20 cellular contexts compared by ENCODE assay signal in genomic region chr15:66679043-66679656, GRCh38. TPM values are rescaled to one million over a fixed set of nuclear protein-coding genes. Genes with fewer than 3 reads are reported as not detected.
A peak's percentile ranks its signal among the peaks of the same experiment; 100 is the strongest.
DNase-seq lines count a peak whose midpoint lies in the region; ATAC-seq, FAIRE-seq and TF ChIP-seq lines count a peak whose summit lies in the region.
"Had no signal": no experiment of that assay in that cellular context is flagged by ENCODE, and none has a peak within 500 bp of the region (broad histone marks: within the 10 kb centered on the region; RNA-seq: fewer than 3 reads in every experiment).

No MANE protein-coding gene starts in this region.

- H3K27ac Mint-ChIP-seq in endodermal cell (peak overlapping the region; percentile 95), type B pancreatic cell (peak overlapping the region; percentile 66), natural killer cell (no peak overlapping the region)
- H3K27ac Mint-ChIP-seq: T-helper 17 cell had no signal

- peak overlapping the region; percentile 14 for H3K9ac ChIP-seq in endodermal cell (ENCODE audit: extremely low read depth, low read length, poor library complexity, severe bottlenecking)
- peak overlapping the region; percentile 58 for H3K9ac ChIP-seq in mesendoderm (ENCODE audit: low read length)
- H3K9ac ChIP-seq in kidney (ENCODE audit: low read length in 2 of 2): no peak overlapping the region

- no peak for FAIRE-seq in kidney (lab: Jason Lieb, UNC)
- FAIRE-seq: GM18507 had no signal

- H3K36me3 Mint-ChIP-seq in endodermal cell (ENCODE audit: low read depth): no peaks in the 10 kb centered on the region
- H3K36me3 Mint-ChIP-seq in type B pancreatic cell: peaks cover 5% of the 10 kb centered on the region
- H3K36me3 Mint-ChIP-seq in natural killer cell: no peaks in the 10 kb centered on the region

- 40 to 41% methylated on average over 1 to 4 of the region's 4 CpGs for WGBS in endodermal cell (ENCODE audit: insufficient coverage in 1 of 2, insufficient read length in 1 of 2), 2 experiments
- no CpG with 5 or more reads among the region's 4 CpGs for WGBS in mesendoderm (ENCODE audit: extremely low coverage, insufficient coverage, low lambda C conversion rate)

- H3K4ac ChIP-seq in mesendoderm (ENCODE audit: low read depth, low read length): peak overlapping the region; percentile 97

- H3K4me3 Mint-ChIP-seq in endodermal cell (no peak overlapping the region), type B pancreatic cell (no peak overlapping the region), natural killer cell (no peak overlapping the region)
- H3K4me3 Mint-ChIP-seq: T-helper 17 cell had no signal

- H3K4me2 ChIP-seq in mesendoderm (ENCODE audit: low read length): no peak overlapping the region

- TF ChIP-seq CTCF in endodermal cell (conservative IDR thresholded peaks at IDR 0.05): no peak
- no peak for TF ChIP-seq CTCF in type B pancreatic cell (conservative IDR thresholded peaks at IDR 0.05)
- TF ChIP-seq CTCF in kidney (IDR thresholded peaks at IDR 0.05; ENCODE audit: borderline replicate concordance, extremely low read depth, insufficient read depth): no peak
- TF ChIP-seq CTCF in natural killer cell (IDR thresholded peaks at IDR 0.05): no peak

- peaks cover 3% of the 10 kb centered on the region for H3K27me3 Mint-ChIP-seq in endodermal cell (ENCODE audit: insufficient read depth)
- no peaks in the 10 kb centered on the region for H3K27me3 Mint-ChIP-seq in type B pancreatic cell
- H3K27me3 Mint-ChIP-seq in natural killer cell (ENCODE audit: low read depth in 2 of 2): no peaks in the 10 kb centered on the region
- H3K27me3 Mint-ChIP-seq: T-helper 17 cell had no signal

- no peaks in the 10 kb centered on the region for H3K27me3 ChIP-seq in endodermal cell (ENCODE audit: control insufficient read depth, insufficient read depth, low read length, poor library complexity, severe bottlenecking)
- no peaks in the 10 kb centered on the region for H3K27me3 ChIP-seq in mesendoderm (ENCODE audit: insufficient read depth, low read length, poor library complexity)
- H3K27me3 ChIP-seq: thyroid gland had no signal

- peak overlapping the region; percentile 36 for H3K27ac ChIP-seq in endodermal cell (ENCODE audit: low read depth, low read length)
- peak overlapping the region; percentile 96 for H3K27ac ChIP-seq in mesendoderm (ENCODE audit: low read depth, low read length)
- H3K27ac ChIP-seq in kidney (ENCODE audit: low read depth in 2 of 2, low read length in 2 of 2): no peak overlapping the region
- H3K27ac ChIP-seq: thyroid gland, VCaP had no signal

- H3K79me2 ChIP-seq in mesendoderm (ENCODE audit: control insufficient read depth, insufficient read depth, low read length): no peaks in the 10 kb centered on the region

- H3K56ac ChIP-seq in mesendoderm (ENCODE audit: low read length): peak overlapping the region; percentile 88

- no peak overlapping the region for H2AK5ac ChIP-seq in mesendoderm (ENCODE audit: low read length)

- DNase-seq in OCI-M1 (lab: John Stamatoyannopoulos, UW) (peak; percentile 68), endodermal cell (no peak), mesendoderm (peak; percentile 79), type B pancreatic cell (ENCODE audit: extremely low spot score, unreplicated experiment) (no peak), kidney (no peak), natural killer cell (no peak)
- DNase-seq: activated gamma-delta T cell; anterior cingulate cortex; cerebellar nuclear complex; effector memory CD4-positive, alpha-beta T cell; head of caudate nucleus; NCI-H1105 treated with DMSO at 0.1 percent for 48 hours; NCI-H748 treated with DMSO at 0.1 percent for 48 hours; SHP77 treated with DMSO at 0.1 percent for 48 hours; stimulated activated naive CD4-positive, alpha-beta T cell; T-helper 17 cell; thyroid gland had no signal

- H2BK5ac ChIP-seq in mesendoderm (ENCODE audit: low read length): peak overlapping the region; percentile 99

- H4K8ac ChIP-seq in mesendoderm (ENCODE audit: low read depth, low read length): no peak overlapping the region

- H2BK120ac ChIP-seq in mesendoderm (ENCODE audit: low read depth, low read length): peak overlapping the region; percentile 93

- H3K9me3 Mint-ChIP-seq in endodermal cell (peaks cover 28% of the 10 kb centered on the region), type B pancreatic cell (peaks cover 19% of the 10 kb centered on the region), natural killer cell (no peaks in the 10 kb centered on the region)

- peak overlapping the region; percentile 92 for H4K5ac ChIP-seq in mesendoderm (ENCODE audit: low read length)

- peaks cover 16% of the 10 kb centered on the region for H3K4me1 ChIP-seq in endodermal cell (ENCODE audit: control insufficient read depth, insufficient read depth, low read length)
- peaks cover 26% of the 10 kb centered on the region for H3K4me1 ChIP-seq in mesendoderm (ENCODE audit: control insufficient read depth, low read depth, low read length)
- no peaks in the 10 kb centered on the region for H3K4me1 ChIP-seq in kidney (ENCODE audit: control insufficient read depth in 1 of 2, insufficient read depth in 1 of 2, low read depth in 1 of 2, low read length in 2 of 2)

- peak overlapping the region; percentile 9 for H2BK15ac ChIP-seq in mesendoderm (replicated peaks; ENCODE audit: low read depth)

- ATAC-seq in HG03439 (IDR thresholded peaks at IDR 0.05; ENCODE audit: unreplicated experiment): no peak
- no peak for ATAC-seq in natural killer cell
- ATAC-seq: T-helper 17 cell had no signal

- H3K36me3 ChIP-seq in endodermal cell (ENCODE audit: control insufficient read depth, insufficient read depth, low read length): no peaks in the 10 kb centered on the region
- no peaks in the 10 kb centered on the region for H3K36me3 ChIP-seq in mesendoderm (ENCODE audit: control insufficient read depth, insufficient read depth, low read length)
- H3K36me3 ChIP-seq in kidney (ENCODE audit: control insufficient read depth in 1 of 2, insufficient read depth in 2 of 2, low read length in 2 of 2): no peaks in the 10 kb centered on the region
- H3K36me3 ChIP-seq: thyroid gland had no signal

- H3K23ac ChIP-seq in mesendoderm (ENCODE audit: low read length): no peak overlapping the region

- no peaks in the 10 kb centered on the region for H3K79me1 ChIP-seq in mesendoderm (ENCODE audit: low read length)

- peak overlapping the region; percentile 97 for H3K18ac ChIP-seq in mesendoderm (ENCODE audit: low read length)

- intact Hi-C loops in kidney (cut with DNase I): no loop called here
- intact Hi-C loops in natural killer cell (cut with micrococcal nuclease): no loop called here

- H3K9me3 ChIP-seq in endodermal cell (ENCODE audit: control insufficient read depth, low read length): peaks cover 21% of the 10 kb centered on the region
- H3K9me3 ChIP-seq in kidney (ENCODE audit: control insufficient read depth in 1 of 2, low read length in 2 of 2): no peaks in the 10 kb centered on the region
- H3K9me3 ChIP-seq: thyroid gland had no signal

- H3K4me3 ChIP-seq in endodermal cell (ENCODE audit: low read length): no peak overlapping the region
- H3K4me3 ChIP-seq in mesendoderm (ENCODE audit: low read length): no peak overlapping the region
- no peak overlapping the region for H3K4me3 ChIP-seq in kidney (ENCODE audit: low read length in 2 of 2)
- H3K4me3 ChIP-seq: thyroid gland had no signal

- peaks cover 46% of the 10 kb centered on the region for H3K4me1 Mint-ChIP-seq in endodermal cell
- H3K4me1 Mint-ChIP-seq in type B pancreatic cell (ENCODE audit: unreplicated experiment): peaks cover 45% of the 10 kb centered on the region
- H3K4me1 Mint-ChIP-seq in natural killer cell: peaks cover 6 to 13% of the 10 kb centered on the region in 2 donors

RNA-seq across cellular contexts. Expression of gene SMAD6, which starts 22.9 kb away (rescaled TPM):
- total RNA-seq in endodermal cell: 100 to 1,000 TPM; 190 to 213 TPM
- polyA plus RNA-seq in endodermal cell (2013, experiment 1 of 2): 16.0 TPM
- 17.3 TPM for polyA plus RNA-seq in endodermal cell (2013, experiment 2 of 2)
- 7.8 TPM for polyA plus RNA-seq in mesendoderm (2013, experiment 1 of 2)
- polyA plus RNA-seq in mesendoderm (2013, experiment 2 of 2): 7.4 TPM
- total RNA-seq in type B pancreatic cell (ENCODE audit: low replicate concordance): 27.0 and 31.7 TPM in 2 replicates
- 23.0 TPM for total RNA-seq in kidney
- polyA plus RNA-seq in kidney (ENCODE audit: insufficient read depth, low read depth, low replicate concordance): 15.4 TPM
- total RNA-seq in natural killer cell: under 1 TPM; 0.07 to 0.38 (median 0.09) TPM

Comparison
In these comparisons a context has a peak if more than half of its experiments do, and no peak if none do; other contexts are left out.
1. DNase-seq: peak in OCI-M1 (single experiment) and mesendoderm (single experiment); none in endodermal cell (single experiment), type B pancreatic cell (single experiment), kidney (single experiment) and natural killer cell (single experiment).
2. H3K27ac ChIP-seq: peak in endodermal cell (single experiment) and mesendoderm (single experiment); none in kidney (0 of 2).
3. H3K9ac ChIP-seq: peak in endodermal cell (single experiment) and mesendoderm (single experiment); none in kidney (0 of 2).
4. H3K27ac Mint-ChIP-seq: peak in endodermal cell (single experiment) and type B pancreatic cell (single experiment); none in natural killer cell (0 of 2).
5. RNA of gene SMAD6, which starts 22.9 kb away (total RNA-seq): 190 to 213 TPM in endodermal cell, 27.0 to 31.7 TPM in type B pancreatic cell and 23.0 TPM in kidney (single experiment); 0.07 to 0.38 TPM in natural killer cell; every median in the first group is over 10 times any median in the second.